ENCODE assay signal across 1 cellular context in the genomic region with DNA sequence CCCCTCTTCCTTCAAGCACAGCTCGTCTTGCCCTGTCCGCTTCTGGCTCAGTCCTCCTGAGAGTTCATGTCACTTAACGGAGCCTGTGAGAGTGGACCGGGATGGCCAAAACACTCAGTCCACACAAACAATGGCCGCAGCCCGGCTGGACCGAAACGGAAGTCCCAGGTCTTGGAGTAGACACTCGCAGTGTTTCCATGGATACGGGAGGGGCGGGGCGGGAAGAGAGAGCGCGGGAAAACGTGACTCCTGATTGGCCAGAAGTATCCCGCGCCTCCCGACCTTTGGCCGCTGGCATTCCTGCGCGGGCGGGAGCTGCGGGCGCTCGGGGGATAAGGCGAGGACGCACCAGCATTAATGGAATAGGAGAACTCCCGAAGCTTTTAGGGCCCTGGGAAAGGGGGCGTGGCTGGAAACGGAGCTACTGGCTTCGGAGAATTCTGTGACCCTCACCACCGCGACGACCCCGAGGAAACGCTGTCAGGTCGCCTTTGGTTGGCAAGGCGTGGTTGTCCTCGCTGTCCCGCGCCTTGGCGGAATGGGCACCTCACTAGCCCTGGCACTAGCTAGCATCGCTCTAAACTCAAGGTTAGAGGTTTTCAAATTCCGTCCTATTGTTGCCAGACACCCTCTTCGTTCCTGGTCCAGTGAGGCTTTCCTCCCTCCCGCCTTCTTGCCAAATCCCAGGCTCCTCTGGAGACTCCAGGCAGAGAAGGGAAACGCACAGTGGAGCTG.
TF ChIP-seq lines count a peak whose summit lies in the region.

A gene with protein sequence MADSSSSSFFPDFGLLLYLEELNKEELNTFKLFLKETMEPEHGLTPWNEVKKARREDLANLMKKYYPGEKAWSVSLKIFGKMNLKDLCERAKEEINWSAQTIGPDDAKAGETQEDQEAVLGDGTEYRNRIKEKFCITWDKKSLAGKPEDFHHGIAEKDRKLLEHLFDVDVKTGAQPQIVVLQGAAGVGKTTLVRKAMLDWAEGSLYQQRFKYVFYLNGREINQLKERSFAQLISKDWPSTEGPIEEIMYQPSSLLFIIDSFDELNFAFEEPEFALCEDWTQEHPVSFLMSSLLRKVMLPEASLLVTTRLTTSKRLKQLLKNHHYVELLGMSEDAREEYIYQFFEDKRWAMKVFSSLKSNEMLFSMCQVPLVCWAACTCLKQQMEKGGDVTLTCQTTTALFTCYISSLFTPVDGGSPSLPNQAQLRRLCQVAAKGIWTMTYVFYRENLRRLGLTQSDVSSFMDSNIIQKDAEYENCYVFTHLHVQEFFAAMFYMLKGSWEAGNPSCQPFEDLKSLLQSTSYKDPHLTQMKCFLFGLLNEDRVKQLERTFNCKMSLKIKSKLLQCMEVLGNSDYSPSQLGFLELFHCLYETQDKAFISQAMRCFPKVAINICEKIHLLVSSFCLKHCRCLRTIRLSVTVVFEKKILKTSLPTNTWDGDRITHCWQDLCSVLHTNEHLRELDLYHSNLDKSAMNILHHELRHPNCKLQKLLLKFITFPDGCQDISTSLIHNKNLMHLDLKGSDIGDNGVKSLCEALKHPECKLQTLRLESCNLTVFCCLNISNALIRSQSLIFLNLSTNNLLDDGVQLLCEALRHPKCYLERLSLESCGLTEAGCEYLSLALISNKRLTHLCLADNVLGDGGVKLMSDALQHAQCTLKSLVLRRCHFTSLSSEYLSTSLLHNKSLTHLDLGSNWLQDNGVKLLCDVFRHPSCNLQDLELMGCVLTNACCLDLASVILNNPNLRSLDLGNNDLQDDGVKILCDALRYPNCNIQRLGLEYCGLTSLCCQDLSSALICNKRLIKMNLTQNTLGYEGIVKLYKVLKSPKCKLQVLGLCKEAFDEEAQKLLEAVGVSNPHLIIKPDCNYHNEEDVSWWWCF (plus strand): TSS at position 297 of the 735 bp plus-strand sequence. CDS start 18,108 bp downstream, outside the sequence.
A gene (minus strand): TSS at position 164 of the 735 bp plus-strand sequence. CDS start 17,511 bp downstream, outside the sequence.

TF ChIP-seq in K562, 482 proteins besides CTCF, POLR2A, EP300 and RAD21 (continued from another document and continues in another):
- no peak for TF ChIP-seq XRCC3 (IDR thresholded peaks at IDR 0.05)
- TF ChIP-seq, protein P1, sequence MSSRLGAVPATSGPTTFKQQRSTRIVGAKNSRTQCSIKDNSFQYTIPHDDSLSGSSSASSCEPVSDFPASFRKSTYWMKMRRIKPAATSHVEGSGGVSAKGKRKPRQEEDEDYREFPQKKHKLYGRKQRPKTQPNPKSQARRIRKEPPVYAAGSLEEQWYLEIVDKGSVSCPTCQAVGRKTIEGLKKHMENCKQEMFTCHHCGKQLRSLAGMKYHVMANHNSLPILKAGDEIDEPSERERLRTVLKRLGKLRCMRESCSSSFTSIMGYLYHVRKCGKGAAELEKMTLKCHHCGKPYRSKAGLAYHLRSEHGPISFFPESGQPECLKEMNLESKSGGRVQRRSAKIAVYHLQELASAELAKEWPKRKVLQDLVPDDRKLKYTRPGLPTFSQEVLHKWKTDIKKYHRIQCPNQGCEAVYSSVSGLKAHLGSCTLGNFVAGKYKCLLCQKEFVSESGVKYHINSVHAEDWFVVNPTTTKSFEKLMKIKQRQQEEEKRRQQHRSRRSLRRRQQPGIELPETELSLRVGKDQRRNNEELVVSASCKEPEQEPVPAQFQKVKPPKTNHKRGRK (tag; IDR thresholded peaks at IDR 0.05): no peak
- TF ChIP-seq, protein P2, sequence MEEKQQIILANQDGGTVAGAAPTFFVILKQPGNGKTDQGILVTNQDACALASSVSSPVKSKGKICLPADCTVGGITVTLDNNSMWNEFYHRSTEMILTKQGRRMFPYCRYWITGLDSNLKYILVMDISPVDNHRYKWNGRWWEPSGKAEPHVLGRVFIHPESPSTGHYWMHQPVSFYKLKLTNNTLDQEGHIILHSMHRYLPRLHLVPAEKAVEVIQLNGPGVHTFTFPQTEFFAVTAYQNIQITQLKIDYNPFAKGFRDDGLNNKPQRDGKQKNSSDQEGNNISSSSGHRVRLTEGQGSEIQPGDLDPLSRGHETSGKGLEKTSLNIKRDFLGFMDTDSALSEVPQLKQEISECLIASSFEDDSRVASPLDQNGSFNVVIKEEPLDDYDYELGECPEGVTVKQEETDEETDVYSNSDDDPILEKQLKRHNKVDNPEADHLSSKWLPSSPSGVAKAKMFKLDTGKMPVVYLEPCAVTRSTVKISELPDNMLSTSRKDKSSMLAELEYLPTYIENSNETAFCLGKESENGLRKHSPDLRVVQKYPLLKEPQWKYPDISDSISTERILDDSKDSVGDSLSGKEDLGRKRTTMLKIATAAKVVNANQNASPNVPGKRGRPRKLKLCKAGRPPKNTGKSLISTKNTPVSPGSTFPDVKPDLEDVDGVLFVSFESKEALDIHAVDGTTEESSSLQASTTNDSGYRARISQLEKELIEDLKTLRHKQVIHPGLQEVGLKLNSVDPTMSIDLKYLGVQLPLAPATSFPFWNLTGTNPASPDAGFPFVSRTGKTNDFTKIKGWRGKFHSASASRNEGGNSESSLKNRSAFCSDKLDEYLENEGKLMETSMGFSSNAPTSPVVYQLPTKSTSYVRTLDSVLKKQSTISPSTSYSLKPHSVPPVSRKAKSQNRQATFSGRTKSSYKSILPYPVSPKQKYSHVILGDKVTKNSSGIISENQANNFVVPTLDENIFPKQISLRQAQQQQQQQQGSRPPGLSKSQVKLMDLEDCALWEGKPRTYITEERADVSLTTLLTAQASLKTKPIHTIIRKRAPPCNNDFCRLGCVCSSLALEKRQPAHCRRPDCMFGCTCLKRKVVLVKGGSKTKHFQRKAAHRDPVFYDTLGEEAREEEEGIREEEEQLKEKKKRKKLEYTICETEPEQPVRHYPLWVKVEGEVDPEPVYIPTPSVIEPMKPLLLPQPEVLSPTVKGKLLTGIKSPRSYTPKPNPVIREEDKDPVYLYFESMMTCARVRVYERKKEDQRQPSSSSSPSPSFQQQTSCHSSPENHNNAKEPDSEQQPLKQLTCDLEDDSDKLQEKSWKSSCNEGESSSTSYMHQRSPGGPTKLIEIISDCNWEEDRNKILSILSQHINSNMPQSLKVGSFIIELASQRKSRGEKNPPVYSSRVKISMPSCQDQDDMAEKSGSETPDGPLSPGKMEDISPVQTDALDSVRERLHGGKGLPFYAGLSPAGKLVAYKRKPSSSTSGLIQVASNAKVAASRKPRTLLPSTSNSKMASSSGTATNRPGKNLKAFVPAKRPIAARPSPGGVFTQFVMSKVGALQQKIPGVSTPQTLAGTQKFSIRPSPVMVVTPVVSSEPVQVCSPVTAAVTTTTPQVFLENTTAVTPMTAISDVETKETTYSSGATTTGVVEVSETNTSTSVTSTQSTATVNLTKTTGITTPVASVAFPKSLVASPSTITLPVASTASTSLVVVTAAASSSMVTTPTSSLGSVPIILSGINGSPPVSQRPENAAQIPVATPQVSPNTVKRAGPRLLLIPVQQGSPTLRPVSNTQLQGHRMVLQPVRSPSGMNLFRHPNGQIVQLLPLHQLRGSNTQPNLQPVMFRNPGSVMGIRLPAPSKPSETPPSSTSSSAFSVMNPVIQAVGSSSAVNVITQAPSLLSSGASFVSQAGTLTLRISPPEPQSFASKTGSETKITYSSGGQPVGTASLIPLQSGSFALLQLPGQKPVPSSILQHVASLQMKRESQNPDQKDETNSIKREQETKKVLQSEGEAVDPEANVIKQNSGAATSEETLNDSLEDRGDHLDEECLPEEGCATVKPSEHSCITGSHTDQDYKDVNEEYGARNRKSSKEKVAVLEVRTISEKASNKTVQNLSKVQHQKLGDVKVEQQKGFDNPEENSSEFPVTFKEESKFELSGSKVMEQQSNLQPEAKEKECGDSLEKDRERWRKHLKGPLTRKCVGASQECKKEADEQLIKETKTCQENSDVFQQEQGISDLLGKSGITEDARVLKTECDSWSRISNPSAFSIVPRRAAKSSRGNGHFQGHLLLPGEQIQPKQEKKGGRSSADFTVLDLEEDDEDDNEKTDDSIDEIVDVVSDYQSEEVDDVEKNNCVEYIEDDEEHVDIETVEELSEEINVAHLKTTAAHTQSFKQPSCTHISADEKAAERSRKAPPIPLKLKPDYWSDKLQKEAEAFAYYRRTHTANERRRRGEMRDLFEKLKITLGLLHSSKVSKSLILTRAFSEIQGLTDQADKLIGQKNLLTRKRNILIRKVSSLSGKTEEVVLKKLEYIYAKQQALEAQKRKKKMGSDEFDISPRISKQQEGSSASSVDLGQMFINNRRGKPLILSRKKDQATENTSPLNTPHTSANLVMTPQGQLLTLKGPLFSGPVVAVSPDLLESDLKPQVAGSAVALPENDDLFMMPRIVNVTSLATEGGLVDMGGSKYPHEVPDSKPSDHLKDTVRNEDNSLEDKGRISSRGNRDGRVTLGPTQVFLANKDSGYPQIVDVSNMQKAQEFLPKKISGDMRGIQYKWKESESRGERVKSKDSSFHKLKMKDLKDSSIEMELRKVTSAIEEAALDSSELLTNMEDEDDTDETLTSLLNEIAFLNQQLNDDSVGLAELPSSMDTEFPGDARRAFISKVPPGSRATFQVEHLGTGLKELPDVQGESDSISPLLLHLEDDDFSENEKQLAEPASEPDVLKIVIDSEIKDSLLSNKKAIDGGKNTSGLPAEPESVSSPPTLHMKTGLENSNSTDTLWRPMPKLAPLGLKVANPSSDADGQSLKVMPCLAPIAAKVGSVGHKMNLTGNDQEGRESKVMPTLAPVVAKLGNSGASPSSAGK (IDR thresholded peaks at IDR 0.05): peak; percentile 62
- TF ChIP-seq, protein P3, sequence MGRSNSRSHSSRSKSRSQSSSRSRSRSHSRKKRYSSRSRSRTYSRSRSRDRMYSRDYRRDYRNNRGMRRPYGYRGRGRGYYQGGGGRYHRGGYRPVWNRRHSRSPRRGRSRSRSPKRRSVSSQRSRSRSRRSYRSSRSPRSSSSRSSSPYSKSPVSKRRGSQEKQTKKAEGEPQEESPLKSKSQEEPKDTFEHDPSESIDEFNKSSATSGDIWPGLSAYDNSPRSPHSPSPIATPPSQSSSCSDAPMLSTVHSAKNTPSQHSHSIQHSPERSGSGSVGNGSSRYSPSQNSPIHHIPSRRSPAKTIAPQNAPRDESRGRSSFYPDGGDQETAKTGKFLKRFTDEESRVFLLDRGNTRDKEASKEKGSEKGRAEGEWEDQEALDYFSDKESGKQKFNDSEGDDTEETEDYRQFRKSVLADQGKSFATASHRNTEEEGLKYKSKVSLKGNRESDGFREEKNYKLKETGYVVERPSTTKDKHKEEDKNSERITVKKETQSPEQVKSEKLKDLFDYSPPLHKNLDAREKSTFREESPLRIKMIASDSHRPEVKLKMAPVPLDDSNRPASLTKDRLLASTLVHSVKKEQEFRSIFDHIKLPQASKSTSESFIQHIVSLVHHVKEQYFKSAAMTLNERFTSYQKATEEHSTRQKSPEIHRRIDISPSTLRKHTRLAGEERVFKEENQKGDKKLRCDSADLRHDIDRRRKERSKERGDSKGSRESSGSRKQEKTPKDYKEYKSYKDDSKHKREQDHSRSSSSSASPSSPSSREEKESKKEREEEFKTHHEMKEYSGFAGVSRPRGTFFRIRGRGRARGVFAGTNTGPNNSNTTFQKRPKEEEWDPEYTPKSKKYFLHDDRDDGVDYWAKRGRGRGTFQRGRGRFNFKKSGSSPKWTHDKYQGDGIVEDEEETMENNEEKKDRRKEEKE (IDR thresholded peaks at IDR 0.05; ENCODE audit: borderline replicate concordance in 1 of 2, control insufficient read depth in 1 of 2, low read depth in 2 of 2, low read length in 1 of 2): no peak
- TF ChIP-seq, protein P4, sequence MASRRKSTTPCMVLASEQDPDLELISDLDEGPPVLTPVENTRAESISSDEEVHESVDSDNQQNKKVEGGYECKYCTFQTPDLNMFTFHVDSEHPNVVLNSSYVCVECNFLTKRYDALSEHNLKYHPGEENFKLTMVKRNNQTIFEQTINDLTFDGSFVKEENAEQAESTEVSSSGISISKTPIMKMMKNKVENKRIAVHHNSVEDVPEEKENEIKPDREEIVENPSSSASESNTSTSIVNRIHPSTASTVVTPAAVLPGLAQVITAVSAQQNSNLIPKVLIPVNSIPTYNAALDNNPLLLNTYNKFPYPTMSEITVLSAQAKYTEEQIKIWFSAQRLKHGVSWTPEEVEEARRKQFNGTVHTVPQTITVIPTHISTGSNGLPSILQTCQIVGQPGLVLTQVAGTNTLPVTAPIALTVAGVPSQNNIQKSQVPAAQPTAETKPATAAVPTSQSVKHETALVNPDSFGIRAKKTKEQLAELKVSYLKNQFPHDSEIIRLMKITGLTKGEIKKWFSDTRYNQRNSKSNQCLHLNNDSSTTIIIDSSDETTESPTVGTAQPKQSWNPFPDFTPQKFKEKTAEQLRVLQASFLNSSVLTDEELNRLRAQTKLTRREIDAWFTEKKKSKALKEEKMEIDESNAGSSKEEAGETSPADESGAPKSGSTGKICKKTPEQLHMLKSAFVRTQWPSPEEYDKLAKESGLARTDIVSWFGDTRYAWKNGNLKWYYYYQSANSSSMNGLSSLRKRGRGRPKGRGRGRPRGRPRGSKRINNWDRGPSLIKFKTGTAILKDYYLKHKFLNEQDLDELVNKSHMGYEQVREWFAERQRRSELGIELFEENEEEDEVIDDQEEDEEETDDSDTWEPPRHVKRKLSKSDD (conservative IDR thresholded peaks at IDR 0.05; ENCODE audit: low read length): no peak
- no peak for TF ChIP-seq ZNF197 (CRISPR knock-in tag; IDR thresholded peaks at IDR 0.05; ENCODE audit: low read depth)
- TF ChIP-seq L3MBTL2 (IDR thresholded peaks at IDR 0.05): peak; percentile 68
- TF ChIP-seq CXXC5 (CRISPR knock-in tag; IDR thresholded peaks at IDR 0.05): peak; percentile 35; the same call in 1 of the 2 replicates
- TF ChIP-seq, protein P5, sequence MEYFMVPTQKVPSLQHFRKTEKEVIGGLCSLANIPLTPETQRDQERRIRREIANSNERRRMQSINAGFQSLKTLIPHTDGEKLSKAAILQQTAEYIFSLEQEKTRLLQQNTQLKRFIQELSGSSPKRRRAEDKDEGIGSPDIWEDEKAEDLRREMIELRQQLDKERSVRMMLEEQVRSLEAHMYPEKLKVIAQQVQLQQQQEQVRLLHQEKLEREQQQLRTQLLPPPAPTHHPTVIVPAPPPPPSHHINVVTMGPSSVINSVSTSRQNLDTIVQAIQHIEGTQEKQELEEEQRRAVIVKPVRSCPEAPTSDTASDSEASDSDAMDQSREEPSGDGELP (CRISPR knock-in tag; IDR thresholded peaks at IDR 0.05; ENCODE audit: borderline replicate concordance): peak; percentile 34; the same call in 1 of the 2 replicates
- no peak for TF ChIP-seq CBX3 (IDR thresholded peaks at IDR 0.05; ENCODE audit: borderline replicate concordance in 1 of 2, low read length in 2 of 2)
- TF ChIP-seq, protein P6, sequence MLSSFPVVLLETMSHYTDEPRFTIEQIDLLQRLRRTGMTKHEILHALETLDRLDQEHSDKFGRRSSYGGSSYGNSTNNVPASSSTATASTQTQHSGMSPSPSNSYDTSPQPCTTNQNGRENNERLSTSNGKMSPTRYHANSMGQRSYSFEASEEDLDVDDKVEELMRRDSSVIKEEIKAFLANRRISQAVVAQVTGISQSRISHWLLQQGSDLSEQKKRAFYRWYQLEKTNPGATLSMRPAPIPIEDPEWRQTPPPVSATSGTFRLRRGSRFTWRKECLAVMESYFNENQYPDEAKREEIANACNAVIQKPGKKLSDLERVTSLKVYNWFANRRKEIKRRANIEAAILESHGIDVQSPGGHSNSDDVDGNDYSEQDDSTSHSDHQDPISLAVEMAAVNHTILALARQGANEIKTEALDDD (IDR thresholded peaks at IDR 0.05): no peak
- TF ChIP-seq PHF21A (IDR thresholded peaks at IDR 0.05; ENCODE audit: borderline replicate concordance, low read depth): no peak
- TF ChIP-seq GABPA (tag; conservative IDR thresholded peaks at IDR 0.05; ENCODE audit: low read depth): 0 out of 2 replicates have a peak, but pooled peaks have one; percentile 24
- TF ChIP-seq FOXK2 (conservative IDR thresholded peaks at IDR 0.05 in 1 of 2, IDR thresholded peaks at IDR 0.05 in 1 of 2; ENCODE audit: low read depth in 2 of 2): no peak
- TF ChIP-seq EGR1 (conservative IDR thresholded peaks at IDR 0.05): no peak
- TF ChIP-seq YY1 (IDR thresholded peaks at IDR 0.05; ENCODE audit: borderline replicate concordance in 1 of 3, control insufficient read depth in 1 of 3, extremely low read depth in 1 of 3, insufficient read depth in 3 of 3, insufficient read length in 1 of 3, insufficient replicate concordance in 2 of 3, low read depth in 1 of 3, low read length in 2 of 3): peak in 1 of 3 experiments; percentile 49
- no peak for TF ChIP-seq TAL1 (IDR thresholded peaks at IDR 0.05)
- TF ChIP-seq RFX1 (IDR thresholded peaks at IDR 0.05): peak; percentile 88
- TF ChIP-seq POLR2G (IDR thresholded peaks at IDR 0.05; ENCODE audit: low read depth, low read length): peak; percentile 44
- TF ChIP-seq NR2C1 (IDR thresholded peaks at IDR 0.05): no peak
- peak; percentile 61; the same call in 1 of the 2 replicates for TF ChIP-seq NR2C1 (tag; IDR thresholded peaks at IDR 0.05)
- no peak for TF ChIP-seq POLR2AphosphoS2 (IDR thresholded peaks at IDR 0.05; ENCODE audit: low read length)
